9 cellular contexts compared by ENCODE assay signal in the genomic region with DNA sequence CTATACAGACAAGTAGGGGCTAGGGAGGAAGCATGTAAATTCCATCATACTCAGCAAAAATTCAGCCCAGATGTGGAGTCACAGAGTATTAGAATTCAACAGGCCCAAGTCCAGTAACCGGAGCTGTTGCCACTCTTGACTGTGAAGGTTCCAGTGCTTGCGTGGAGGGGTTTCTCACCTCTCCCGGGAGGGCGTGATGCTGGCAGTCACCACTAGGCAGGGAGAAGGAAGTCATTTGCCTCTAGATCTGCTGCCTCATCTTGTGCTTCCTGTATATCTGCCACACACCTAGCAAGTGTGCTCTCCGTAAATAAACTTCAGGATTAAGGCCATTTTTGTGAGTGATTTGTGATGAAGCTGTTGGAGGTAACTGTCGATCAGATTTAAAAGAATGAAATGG. TPM values are rescaled to one million over a fixed set of nuclear protein-coding genes. Genes with fewer than 3 reads are reported as not detected.
DNase-seq lines count a peak whose midpoint lies in the region; ATAC-seq and TF ChIP-seq lines count a peak whose summit lies in the region.
"Had no signal": no experiment of that assay in that cellular context is flagged by ENCODE, and none has a peak within 500 bp of the region (broad histone marks: within the 10 kb centered on the region; RNA-seq: fewer than 3 reads in every experiment).

No MANE protein-coding gene starts in this region.

- H3K4me1 ChIP-seq in CD4-positive, alpha-beta memory T cell (ENCODE audit: insufficient read depth, low read length): peaks cover 82% of the 10 kb centered on the region
- H3K4me1 ChIP-seq in HCT116 (ENCODE audit: control insufficient read depth in 1 of 2, insufficient read depth in 2 of 2, low read length in 2 of 2): peaks cover 25 to 46% of the 10 kb centered on the region in 2 experiments

- H3K27ac Mint-ChIP-seq in CD4-positive, alpha-beta memory T cell: peak overlapping the region; percentile 94 to 98 (median 96)
- H3K27ac Mint-ChIP-seq in activated T-helper 17 cell treated with anti-CD3 and anti-CD28 coated beads, Interleukin-2, amount 50 U/mL, for 72 hours: peak overlapping the region; percentile 99

- H3K79me2 ChIP-seq in HCT116 (ENCODE audit: insufficient read depth, low read length): peaks cover 26% of the 10 kb centered on the region; the same call in 1 of the 2 replicates

- CTCF ChIA-PET in CD4-positive, alpha-beta memory T cell (lab: Charles Lee; ENCODE audit: partially characterized antibody): interaction anchor here (1.1 to 6.1 kb wide), 18 partner anchors 10 to 279 kb away, joined by 3 to 72 read pairs (median 9); partner anchors contain the start of gene NAE1
- CTCF ChIA-PET in HCT116 (lab: Charles Lee): interaction anchor here (1.4 to 1.8 kb wide), 4 partner anchors 57 to 279 kb away, joined by 3 to 8 read pairs (median 6); partner anchors contain the start of gene NAE1

- H3K9me3 ChIP-seq in CD4-positive, alpha-beta memory T cell (ENCODE audit: control insufficient read depth in 1 of 2, low read length in 2 of 2): no peaks in the 10 kb centered on the region
- H3K9me3 ChIP-seq in HCT116 (ENCODE audit: control insufficient read depth in 1 of 2, insufficient read depth in 1 of 2, low read depth in 1 of 2, low read length in 2 of 2): no peaks in the 10 kb centered on the region

- H3K36me3 ChIP-seq in CD4-positive, alpha-beta memory T cell (ENCODE audit: insufficient read depth, low read length): no peaks in the 10 kb centered on the region
- H3K36me3 ChIP-seq in HCT116 (ENCODE audit: control insufficient read depth in 1 of 2, insufficient read depth in 2 of 2, low read length in 2 of 2): peaks cover 0 to 8% of the 10 kb centered on the region in 2 experiments; a peak in 1 of 4 replicates

- H3K9me3 Mint-ChIP-seq in CD4-positive, alpha-beta memory T cell: peaks cover 0 to 2% (median 0%) of the 10 kb centered on the region in 8 donors
- no peaks in the 10 kb centered on the region for H3K9me3 Mint-ChIP-seq in activated T-helper 17 cell treated with anti-CD3 and anti-CD28 coated beads, Interleukin-2, amount 50 U/mL, for 72 hours

- peak overlapping the region; percentile 36 for H2AFZ ChIP-seq in HCT116 (ENCODE audit: low read depth, low read length, poor library complexity, severe bottlenecking)

- TF ChIP-seq CTCF in HCT116 (IDR thresholded peaks at IDR 0.05 in 2 of 3, conservative IDR thresholded peaks at IDR 0.05 in 1 of 3; ENCODE audit: borderline replicate concordance in 1 of 3, insufficient read depth in 1 of 3, low read depth in 2 of 3, low read length in 2 of 3): peak in 2 of 3 experiments; percentile 55 to 65; a peak in 4 of 6 replicates

- H3K4me1 Mint-ChIP-seq in CD4-positive, alpha-beta memory T cell: peaks cover 62 to 87% (median 74%) of the 10 kb centered on the region in 4 donors
- peaks cover 66% of the 10 kb centered on the region for H3K4me1 Mint-ChIP-seq in activated T-helper 17 cell treated with anti-CD3 and anti-CD28 coated beads, Interleukin-2, amount 50 U/mL, for 72 hours

- POLR2A ChIA-PET in CD4-positive, alpha-beta memory T cell (lab: Charles Lee; ENCODE audit: partially characterized antibody): interaction anchor here (0.5 to 19.4 kb wide), 22 partner anchors 8 to 322 kb away, joined by 3 to 440 read pairs (median 11); partner anchors contain the start of genes CMTM2, CMTM3, DYNC1LI2 and NAE1
- POLR2A ChIA-PET in HCT116 (lab: Charles Lee): interaction anchor here (0.6 to 1.4 kb wide), 2 partner anchors 144 to 323 kb away, joined by 3 read pairs; no protein-coding TSS in a partner anchor

- no peak for TF ChIP-seq RAD21 in HCT116 (IDR thresholded peaks at IDR 0.05; ENCODE audit: low read depth)

- H3K4me3 Mint-ChIP-seq in CD4-positive, alpha-beta memory T cell: peak overlapping the region; percentile 94 to 99 (median 97)
- H3K4me3 Mint-ChIP-seq in activated T-helper 17 cell treated with anti-CD3 and anti-CD28 coated beads, Interleukin-2, amount 50 U/mL, for 72 hours: peak overlapping the region; percentile 97

- no peaks in the 10 kb centered on the region for H3K9me2 ChIP-seq in HCT116 (ENCODE audit: insufficient read depth)

- TF ChIP-seq POLR2A in HCT116 (IDR thresholded peaks at IDR 0.05; ENCODE audit: borderline replicate concordance, extremely low read depth, insufficient read depth, insufficient read length): no peak

- peak; percentile 47 for ATAC-seq in HCT116
- ATAC-seq in activated T-helper 17 cell treated with anti-CD3 and anti-CD28 coated beads, Interleukin-2, amount 50 U/mL, for 72 hours (replicated peaks): peak; percentile 55
- ATAC-seq in GM21737 (IDR thresholded peaks at IDR 0.05; ENCODE audit: unreplicated experiment): no peak

- RAD21 ChIA-PET in HCT116 (lab: Charles Lee; ENCODE audit: low non-redundant PET in 1 of 2, low total read pairs in 2 of 2, uncharacterized antibody in 2 of 2, unreplicated experiment in 2 of 2): no interaction called here

- peak overlapping the region; percentile 19 to 76 for H3K4me3 ChIP-seq in CD4-positive, alpha-beta memory T cell (ENCODE audit: low read length in 2 of 2)
- H3K4me3 ChIP-seq in HCT116 (replicated peaks in 1 of 2; ENCODE audit: low read depth in 1 of 2, low read length in 2 of 2): peak overlapping the region in 1 of 2 experiments; percentile 69; a peak in 2 of 4 replicates

- H3K36me3 Mint-ChIP-seq in CD4-positive, alpha-beta memory T cell: peaks cover 7 to 32% of the 10 kb centered on the region in 2 donors
- H3K36me3 Mint-ChIP-seq in activated T-helper 17 cell treated with anti-CD3 and anti-CD28 coated beads, Interleukin-2, amount 50 U/mL, for 72 hours (ENCODE audit: low read depth): peaks cover 50% of the 10 kb centered on the region

- H3K4me2 ChIP-seq in HCT116 (ENCODE audit: low read length): peak overlapping the region; percentile 85

- no peaks in the 10 kb centered on the region for H3K27me3 ChIP-seq in CD4-positive, alpha-beta memory T cell (ENCODE audit: insufficient read depth, low read length)
- no peaks in the 10 kb centered on the region for H3K27me3 ChIP-seq in HCT116 (ENCODE audit: insufficient read depth, low read length)

- H3K27me3 Mint-ChIP-seq in CD4-positive, alpha-beta memory T cell: no peaks in the 10 kb centered on the region
- H3K27me3 Mint-ChIP-seq in activated T-helper 17 cell treated with anti-CD3 and anti-CD28 coated beads, Interleukin-2, amount 50 U/mL, for 72 hours: no peaks in the 10 kb centered on the region

- peak overlapping the region; percentile 71 for H3K9ac ChIP-seq in HCT116 (ENCODE audit: low read length)

- peak overlapping the region; percentile 72 for H3K27ac ChIP-seq in CD4-positive, alpha-beta memory T cell (ENCODE audit: low read depth, low read length)
- H3K27ac ChIP-seq in HCT116 (ENCODE audit: low read depth, low read length): peak overlapping the region; percentile 88

- peak; percentile 55 to 80 (median 61) for DNase-seq in CD4-positive, alpha-beta memory T cell
- DNase-seq in HCT116 (ENCODE audit: low read depth, low spot score) (peak; percentile 36), RKO (ENCODE audit: low spot score) (peak; percentile 84), globus pallidus (ENCODE audit: low spot score) (peak; percentile 26), mesenteric fat pad (ENCODE audit: low spot score) (no peak)
- peak; percentile 46 for DNase-seq in stimulated activated CD4-positive, alpha-beta T cell treated with anti-CD3 and anti-CD28 coated beads, Interleukin-12 subunit alpha, Interleukin-12 subunit beta, amount 100 ng/mL, for 4 hours

- intact Hi-C loops in CD4-positive, alpha-beta memory T cell (cut with micrococcal nuclease): loop anchor here (5.0 kb wide), 1 partner anchor 36 kb away; no protein-coding TSS in a partner anchor
- intact Hi-C loops in HCT116 (cut with micrococcal nuclease): loop anchor here (2.0 kb wide), 1 partner anchor 145 kb away; no protein-coding TSS in a partner anchor

- no peaks in the 10 kb centered on the region for H4K20me1 ChIP-seq in HCT116 (ENCODE audit: insufficient read depth)

- no TSS peak for BruUV-seq in HCT116 (replicated peaks; lab: Mats Ljungman, UMichigan)

TF ChIP-seq in HCT116, 20 proteins besides CTCF, POLR2A, EP300 and RAD21 (continues in another document):
- TF ChIP-seq POLR2AphosphoS5 (IDR thresholded peaks at IDR 0.05; ENCODE audit: low read depth, low read length) (no peak), EZH2phosphoT487 (IDR thresholded peaks at IDR 0.05; ENCODE audit: borderline replicate concordance) (no peak), FOSL1 (IDR thresholded peaks at IDR 0.05; ENCODE audit: low read depth) (no peak), ZFX (IDR thresholded peaks at IDR 0.05) (no peak), SIN3A (IDR thresholded peaks at IDR 0.05; ENCODE audit: low read depth) (no peak)

RNA-seq across cellular contexts. Expression of gene CKLF, which starts 1.0 kb away (rescaled TPM):
- total RNA-seq in CD4-positive, alpha-beta memory T cell: 10 to 100 TPM; 71.0 to 76.6 TPM
- polyA plus RNA-seq in CD4-positive, alpha-beta memory T cell: 100 to 1,000 TPM; 154 to 173 TPM
- total RNA-seq in HCT116 (2021; ENCODE audit: unreplicated experiment): 38.6 TPM
- 84.1 and 84.2 TPM in 2 replicates for polyA plus RNA-seq in HCT116 (2012)
- total RNA-seq in activated T-helper 17 cell treated with anti-CD3 and anti-CD28 coated beads, Interleukin-2, amount 50 U/mL, for 72 hours: 100 to 1,000 TPM; 117 to 155 TPM
- 41.6 TPM for total RNA-seq in mesenteric fat pad

RNA-seq across cellular contexts. Expression of gene TK2, which starts 1.4 kb away (rescaled TPM):
- 10 to 100 TPM in 1 of 2 experiments, 1 to 10 TPM in 1; 9.0 to 10.2 TPM for total RNA-seq in CD4-positive, alpha-beta memory T cell
- polyA plus RNA-seq in CD4-positive, alpha-beta memory T cell: 1 to 10 TPM; 3.9 to 5.9 TPM
- total RNA-seq in HCT116 (2021; ENCODE audit: unreplicated experiment) (15.4 TPM), mesenteric fat pad (58.3 TPM)
- polyA plus RNA-seq in HCT116 (2012): 14.7 and 16.9 TPM in 2 replicates
- total RNA-seq in activated T-helper 17 cell treated with anti-CD3 and anti-CD28 coated beads, Interleukin-2, amount 50 U/mL, for 72 hours: 1 to 10 TPM; 5.7 to 6.6 TPM

RNA-seq across cellular contexts. Expression of gene CMTM1, which starts 14.9 kb away (rescaled TPM):
- 10 to 100 TPM; 12.2 to 13.4 TPM for total RNA-seq in CD4-positive, alpha-beta memory T cell
- 1 to 10 TPM in 1 of 2 donors, under 1 TPM in 1; 0.80 to 1.6 TPM for polyA plus RNA-seq in CD4-positive, alpha-beta memory T cell
- total RNA-seq in HCT116 (2021; ENCODE audit: unreplicated experiment) (5.2 TPM), mesenteric fat pad (6.4 TPM)
- polyA plus RNA-seq in HCT116 (2012): 2.3 TPM in 2 replicates
- total RNA-seq in activated T-helper 17 cell treated with anti-CD3 and anti-CD28 coated beads, Interleukin-2, amount 50 U/mL, for 72 hours: 10 to 100 TPM; 15.8 to 15.9 TPM

RNA-seq across cellular contexts. Expression of gene CMTM2, which starts 27.9 kb away (rescaled TPM):
- total RNA-seq in CD4-positive, alpha-beta memory T cell: under 1 TPM; 0.72 to 0.79 TPM
- polyA plus RNA-seq in CD4-positive, alpha-beta memory T cell: not detected
- total RNA-seq in HCT116 (2021; ENCODE audit: unreplicated experiment) (0.42 TPM), mesenteric fat pad (1.00 TPM)
- polyA plus RNA-seq in HCT116 (2012): 0.15 and 0.16 TPM in 2 replicates
- total RNA-seq in activated T-helper 17 cell treated with anti-CD3 and anti-CD28 coated beads, Interleukin-2, amount 50 U/mL, for 72 hours: 1 to 10 TPM in 1 of 2 donors, under 1 TPM in 1; 0.78 to 1.3 TPM
- total RNA-seq: urinary bladder had no signal
- polyA plus RNA-seq: urinary bladder had no signal

RNA-seq across cellular contexts. Expression of gene CMTM3, which starts 53.1 kb away (rescaled TPM):
- 10 to 100 TPM; 74.2 to 74.3 TPM for total RNA-seq in CD4-positive, alpha-beta memory T cell
- polyA plus RNA-seq in CD4-positive, alpha-beta memory T cell: 100 to 1,000 TPM in 1 of 2 donors, 10 to 100 TPM in 1; 98.8 to 105 TPM
- total RNA-seq in HCT116 (2021; ENCODE audit: unreplicated experiment): 12.8 TPM
- polyA plus RNA-seq in HCT116 (2012): 9.8 and 11.8 TPM in 2 replicates
- 10 to 100 TPM; 46.7 to 64.1 TPM for total RNA-seq in activated T-helper 17 cell treated with anti-CD3 and anti-CD28 coated beads, Interleukin-2, amount 50 U/mL, for 72 hours
- 48.1 TPM for total RNA-seq in mesenteric fat pad
